Comparison of ENCODE assay signal across 21 cellular contexts in genomic region chr11:3958301-3958700, GRCh38.
DNase-seq lines count a peak whose midpoint lies in the region; ATAC-seq, FAIRE-seq and TF ChIP-seq lines count a peak whose summit lies in the region.
"Had no signal": no experiment of that assay in that cellular context is flagged by ENCODE, and none has a peak within 500 bp of the region (broad histone marks: within the 10 kb centered on the region; RNA-seq: fewer than 3 reads in every experiment).

No MANE protein-coding gene starts in this region.

- no peak overlapping the region for H2BK120ac ChIP-seq in mesenchymal stem cell (ENCODE audit: low read depth, low read length)

- H3K4me1 Mint-ChIP-seq in natural killer cell = peaks cover 69 to 76% of the 10 kb centered on the region in 2 donors
- H3K4me1 Mint-ChIP-seq in natural killer cell treated with Interleukin-12 subunit alpha and Interleukin-12 subunit beta and Interleukin-15 and Interleukin-18, amount 100 ng/mL, for 72 hours (ENCODE audit: low read depth in 2 of 2) = peaks cover 63 to 72% of the 10 kb centered on the region in 2 donors

- peaks cover 16% of the 10 kb centered on the region for H3K79me1 ChIP-seq in mesenchymal stem cell (replicated peaks; ENCODE audit: low read length, poor library complexity, severe bottlenecking)

- H4K8ac ChIP-seq in mesenchymal stem cell (ENCODE audit: low read length) = no peak overlapping the region

- H3K14ac ChIP-seq in mesenchymal stem cell (ENCODE audit: low read length in 2 of 2) = no peak overlapping the region

- H3K27me3 ChIP-seq in mesenchymal stem cell (ENCODE audit: control insufficient read depth in 1 of 2, insufficient read depth in 1 of 2, low read length in 2 of 2) = no peaks in the 10 kb centered on the region
- H3K27me3 ChIP-seq: left lung, MG63, pancreas, sigmoid colon, SJSA1 had no signal

- H3K9me3 Mint-ChIP-seq in natural killer cell = no peaks in the 10 kb centered on the region
- H3K9me3 Mint-ChIP-seq in natural killer cell treated with Interleukin-12 subunit alpha and Interleukin-12 subunit beta and Interleukin-15 and Interleukin-18, amount 100 ng/mL, for 72 hours = peaks cover 6% of the 10 kb centered on the region
- H3K9me3 Mint-ChIP-seq: central memory CD8-positive, alpha-beta T cell had no signal

- H3K27ac Mint-ChIP-seq in natural killer cell = peak overlapping the region; percentile 19 to 33
- H3K27ac Mint-ChIP-seq in natural killer cell treated with Interleukin-12 subunit alpha and Interleukin-12 subunit beta and Interleukin-15 and Interleukin-18, amount 100 ng/mL, for 72 hours = peak overlapping the region in 1 of 2 donors; percentile 82
- H3K27ac Mint-ChIP-seq: stimulated activated effector memory CD8-positive, alpha-beta T cell treated with anti-CD3 and anti-CD28 coated beads, Interleukin-12 subunit alpha, Interleukin-12 subunit beta, amount 100 ng/mL, for 72 hours had no signal

- H3K27me3 Mint-ChIP-seq in natural killer cell (ENCODE audit: low read depth in 2 of 2) = no peaks in the 10 kb centered on the region
- H3K27me3 Mint-ChIP-seq in natural killer cell treated with Interleukin-12 subunit alpha and Interleukin-12 subunit beta and Interleukin-15 and Interleukin-18, amount 100 ng/mL, for 72 hours = no peaks in the 10 kb centered on the region
- H3K27me3 Mint-ChIP-seq: activated naive CD4-positive, alpha-beta T cell treated with anti-CD3 and anti-CD28 coated beads, Interleukin-2, amount 50 U/mL, for 24 hours; central memory CD8-positive, alpha-beta T cell had no signal

- peaks cover 10% of the 10 kb centered on the region for H3K4me1 ChIP-seq in mesenchymal stem cell (ENCODE audit: control insufficient read depth, insufficient read depth, low read depth, low read length)

- intact Hi-C loops in natural killer cell (cut with micrococcal nuclease) = no loop called here

- no peaks in the 10 kb centered on the region for H3K36me3 ChIP-seq in mesenchymal stem cell (ENCODE audit: control insufficient read depth in 1 of 2, insufficient read depth in 2 of 2, low read depth in 1 of 2, low read length in 2 of 2)
- H3K36me3 ChIP-seq: left lung, MG63, pancreas, sigmoid colon, SJSA1 had no signal

- no peak overlapping the region for H3K23ac ChIP-seq in mesenchymal stem cell (ENCODE audit: low read length in 2 of 2)

- peak overlapping the region; percentile 87 for H3K27ac ChIP-seq in mesenchymal stem cell (ENCODE audit: low read length, poor library complexity, severe bottlenecking)
- H3K27ac ChIP-seq: left lung, pancreas, sigmoid colon, SJSA1 had no signal

- no peak overlapping the region for H2BK15ac ChIP-seq in mesenchymal stem cell (ENCODE audit: low read depth, poor library complexity, severe bottlenecking)

- no peak overlapping the region for H4K91ac ChIP-seq in mesenchymal stem cell (ENCODE audit: low read length)

- no peak overlapping the region for H3K4me3 ChIP-seq in mesenchymal stem cell (ENCODE audit: insufficient read depth in 1 of 2, low read depth in 1 of 2, low read length in 2 of 2)
- H3K4me3 ChIP-seq: left lung, MG63, pancreas, sigmoid colon, SJSA1 had no signal

- no peak overlapping the region for H2AFZ ChIP-seq in mesenchymal stem cell (ENCODE audit: low read depth, low read length)

- TF ChIP-seq CTCF in natural killer cell (IDR thresholded peaks at IDR 0.05) = no peak

- no peak for FAIRE-seq in RCC 7860 (lab: Jason Lieb, UNC)
- FAIRE-seq: pancreas, TTC549 had no signal

- H3K9ac ChIP-seq in mesenchymal stem cell (ENCODE audit: low read length) = no peak overlapping the region

- H2BK5ac ChIP-seq in mesenchymal stem cell (ENCODE audit: low read depth, low read length, poor library complexity, severe bottlenecking) = no peak overlapping the region

- WGBS in mesenchymal stem cell = 87% methylated on average over 3 of the region's 3 CpGs

- H2BK12ac ChIP-seq in mesenchymal stem cell (ENCODE audit: low read length in 2 of 2) = no peak overlapping the region

- peak overlapping the region; percentile 90 for H2AK5ac ChIP-seq in mesenchymal stem cell (ENCODE audit: low read length, severe bottlenecking)

- H3K36me3 Mint-ChIP-seq in natural killer cell = no peaks in the 10 kb centered on the region
- H3K36me3 Mint-ChIP-seq in natural killer cell treated with Interleukin-12 subunit alpha and Interleukin-12 subunit beta and Interleukin-15 and Interleukin-18, amount 100 ng/mL, for 72 hours = peaks cover 6% of the 10 kb centered on the region

- no peak for DNase-seq in natural killer cell
- DNase-seq in natural killer cell treated with Interleukin-12 subunit alpha and Interleukin-12 subunit beta and Interleukin-15 and Interleukin-18, amount 100 ng/mL, for 72 hours (ENCODE audit: low spot score) = no peak
- peak; percentile 40 for DNase-seq in RCC 7860 (ENCODE audit: low spot score)
- no peak for DNase-seq in mesenchymal stem cell
- no peak for DNase-seq in amygdala (lab: John Stamatoyannopoulos, UW)
- DNase-seq in nucleus accumbens (lab: John Stamatoyannopoulos, UW) = no peak
- DNase-seq: left lung; MG63; NCI-H1417 treated with DMSO at 0.1 percent for 48 hours; NCI-H2081 treated with DMSO at 0.1 percent for 48 hours; NCI-H774; pancreas; RPMI8226; sigmoid colon; stimulated activated CD4-positive, alpha-beta T cell treated with anti-CD3 and anti-CD28 coated beads, Interleukin-4, amount 100 ng/mL, for 24 hours had no signal

- H3K4me3 Mint-ChIP-seq in natural killer cell = no peak overlapping the region
- H3K4me3 Mint-ChIP-seq in natural killer cell treated with Interleukin-12 subunit alpha and Interleukin-12 subunit beta and Interleukin-15 and Interleukin-18, amount 100 ng/mL, for 72 hours = no peak overlapping the region
- H3K4me3 Mint-ChIP-seq: activated naive CD4-positive, alpha-beta T cell treated with anti-CD3 and anti-CD28 coated beads, Interleukin-2, amount 50 U/mL, for 24 hours; central memory CD8-positive, alpha-beta T cell; stimulated activated effector memory CD8-positive, alpha-beta T cell treated with anti-CD3 and anti-CD28 coated beads, Interleukin-12 subunit alpha, Interleukin-12 subunit beta, amount 100 ng/mL, for 72 hours had no signal

- H3K4ac ChIP-seq in mesenchymal stem cell (ENCODE audit: low read depth in 1 of 2, low read length in 2 of 2) = no peak overlapping the region

- no peaks in the 10 kb centered on the region for H3K9me3 ChIP-seq in mesenchymal stem cell (ENCODE audit: control insufficient read depth, low read length)
- H3K9me3 ChIP-seq: left lung, MG63, pancreas, sigmoid colon, SJSA1 had no signal

- H3K18ac ChIP-seq in mesenchymal stem cell (ENCODE audit: low read depth in 1 of 2, low read length in 2 of 2) = no peak overlapping the region

- ATAC-seq in natural killer cell (no peak), HG02642 (IDR thresholded peaks at IDR 0.05; ENCODE audit: poor library complexity, unreplicated experiment) (no peak)
- no peak for ATAC-seq in natural killer cell treated with Interleukin-12 subunit alpha and Interleukin-12 subunit beta and Interleukin-15 and Interleukin-18, amount 100 ng/mL, for 72 hours
- ATAC-seq: left lung; stimulated activated effector memory CD8-positive, alpha-beta T cell treated with anti-CD3 and anti-CD28 coated beads, Interleukin-12 subunit alpha, Interleukin-12 subunit beta, amount 100 ng/mL, for 72 hours had no signal

- peak overlapping the region; percentile 10 for H3K4me2 ChIP-seq in mesenchymal stem cell (ENCODE audit: low read length, poor library complexity, severe bottlenecking)
